8 cellular contexts compared by ENCODE assay signal in the genomic region with DNA sequence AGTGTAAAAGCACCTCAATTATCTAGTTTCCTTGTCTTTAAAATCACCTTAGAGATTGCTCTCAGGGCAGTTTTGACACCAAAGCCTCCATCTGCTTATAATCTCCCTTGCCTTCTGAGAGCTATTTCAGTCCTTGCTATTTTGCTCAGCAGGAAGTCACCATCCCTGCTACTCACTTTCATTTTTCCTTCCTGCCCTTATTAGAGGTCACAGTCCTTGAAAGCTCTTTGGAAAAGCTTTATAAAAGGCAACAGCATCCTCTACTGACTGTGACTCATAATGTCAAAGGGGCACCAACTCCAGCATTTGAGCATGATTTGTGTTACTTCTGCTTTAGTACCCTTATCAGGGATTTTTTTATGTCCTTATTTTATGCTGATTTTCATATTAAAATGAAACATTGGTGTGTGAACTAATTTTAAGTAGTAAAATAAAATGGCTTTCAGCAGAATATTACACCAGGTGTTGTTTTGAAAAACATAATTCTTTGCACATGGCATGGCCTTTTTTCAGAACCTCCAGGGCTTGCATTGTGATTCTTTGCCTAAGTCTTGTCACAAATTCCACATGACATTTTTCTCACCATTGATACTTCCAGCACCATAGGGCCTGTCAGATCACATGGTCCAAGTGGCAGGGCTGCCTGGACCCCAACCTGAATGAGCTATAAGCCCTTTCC.
DNase-seq lines count a peak whose midpoint lies in the region; ATAC-seq and TF ChIP-seq lines count a peak whose summit lies in the region.

No MANE protein-coding gene starts in this region.

- no peak overlapping the region for H3K27ac Mint-ChIP-seq in activated CD8-positive, alpha-beta T cell treated with anti-CD3 and anti-CD28 coated beads, Interleukin-2, amount 10 ng/mL, durations not matched to agents 7 days and 5 days

- DNase-seq in AG04449 (ENCODE audit: low read depth, low spot score) (no peak), NCI-H226 (peak; percentile 65), cerebellar cortex (ENCODE audit: low spot score) (peak; percentile 77), medulla oblongata (ENCODE audit: extremely low spot score) (peak; percentile 59)
- DNase-seq in activated CD8-positive, alpha-beta T cell treated with anti-CD3 and anti-CD28 coated beads, Interleukin-2, amount 10 ng/mL, durations not matched to agents 7 days and 5 days: no peak
- DNase-seq in activated CD8-positive, alpha-beta memory T cell treated with anti-CD3 and anti-CD28 coated beads for 24 hours: no peak

- H3K4me3 Mint-ChIP-seq in activated CD8-positive, alpha-beta T cell treated with anti-CD3 and anti-CD28 coated beads, Interleukin-2, amount 10 ng/mL, durations not matched to agents 7 days and 5 days: no peak overlapping the region

- CTCF ChIA-PET in AG04449 (lab: Yijun Ruan, JAX): interaction anchor here (0.7 to 5.3 kb wide), 23 partner anchors 10 to 1314 kb away, joined by 3 to 101 read pairs (median 4); no protein-coding TSS in a partner anchor
- CTCF ChIA-PET in activated CD8-positive, alpha-beta T cell treated with anti-CD3 and anti-CD28 coated beads, Interleukin-2, amount 10 ng/mL, durations not matched to agents 7 days and 5 days (lab: Charles Lee): no interaction called here

- TF ChIP-seq CTCF in AG04449 (IDR thresholded peaks at IDR 0.05; ENCODE audit: insufficient read depth, low read length, missing control alignments): peak; percentile 57

- ATAC-seq in GM18909 (IDR thresholded peaks at IDR 0.05; ENCODE audit: poor library complexity, unreplicated experiment) (peak; percentile 65), HG03064 (IDR thresholded peaks at IDR 0.05; ENCODE audit: low read depth, unreplicated experiment) (peak; percentile 47)
- ATAC-seq in activated CD8-positive, alpha-beta T cell treated with anti-CD3 and anti-CD28 coated beads, Interleukin-2, amount 10 ng/mL, durations not matched to agents 7 days and 5 days: no peak

- no peaks in the 10 kb centered on the region for H3K27me3 Mint-ChIP-seq in activated CD8-positive, alpha-beta T cell treated with anti-CD3 and anti-CD28 coated beads, Interleukin-2, amount 10 ng/mL, durations not matched to agents 7 days and 5 days (ENCODE audit: low read depth)

- peaks cover 5% of the 10 kb centered on the region for H3K9me3 Mint-ChIP-seq in activated CD8-positive, alpha-beta T cell treated with anti-CD3 and anti-CD28 coated beads, Interleukin-2, amount 10 ng/mL, durations not matched to agents 7 days and 5 days (ENCODE audit: insufficient read depth)

- H3K4me1 Mint-ChIP-seq in activated CD8-positive, alpha-beta T cell treated with anti-CD3 and anti-CD28 coated beads, Interleukin-2, amount 10 ng/mL, durations not matched to agents 7 days and 5 days (ENCODE audit: low read depth): no peaks in the 10 kb centered on the region

- no peaks in the 10 kb centered on the region for H3K36me3 Mint-ChIP-seq in activated CD8-positive, alpha-beta T cell treated with anti-CD3 and anti-CD28 coated beads, Interleukin-2, amount 10 ng/mL, durations not matched to agents 7 days and 5 days (ENCODE audit: low read depth)

- H3K4me3 ChIP-seq in AG04449 (ENCODE audit: low read depth, low read length): no peak overlapping the region

- POLR2A ChIA-PET in AG04449 (lab: Yijun Ruan, JAX): interaction anchor here (0.5 kb wide), 1 partner anchor 937 kb away, joined by 4 read pairs; no protein-coding TSS in a partner anchor
- POLR2A ChIA-PET in activated CD8-positive, alpha-beta T cell treated with anti-CD3 and anti-CD28 coated beads, Interleukin-2, amount 10 ng/mL, durations not matched to agents 7 days and 5 days (lab: Charles Lee): no interaction called here

Comparison
In these comparisons a context has a peak if more than half of its experiments do, and no peak if none do; other contexts are left out.
1. DNase-seq: peak in NCI-H226 (single experiment), cerebellar cortex (single experiment) and medulla oblongata (single experiment); none in AG04449 (single experiment), activated CD8-positive, alpha-beta T cell treated with anti-CD3 and anti-CD28 coated beads, Interleukin-2, amount 10 ng/mL, durations not matched to agents 7 days and 5 days (single experiment) and activated CD8-positive, alpha-beta memory T cell treated with anti-CD3 and anti-CD28 coated beads for 24 hours (single experiment).